Comparison of ENCODE assay signal across 8 cellular contexts in the genomic region with DNA sequence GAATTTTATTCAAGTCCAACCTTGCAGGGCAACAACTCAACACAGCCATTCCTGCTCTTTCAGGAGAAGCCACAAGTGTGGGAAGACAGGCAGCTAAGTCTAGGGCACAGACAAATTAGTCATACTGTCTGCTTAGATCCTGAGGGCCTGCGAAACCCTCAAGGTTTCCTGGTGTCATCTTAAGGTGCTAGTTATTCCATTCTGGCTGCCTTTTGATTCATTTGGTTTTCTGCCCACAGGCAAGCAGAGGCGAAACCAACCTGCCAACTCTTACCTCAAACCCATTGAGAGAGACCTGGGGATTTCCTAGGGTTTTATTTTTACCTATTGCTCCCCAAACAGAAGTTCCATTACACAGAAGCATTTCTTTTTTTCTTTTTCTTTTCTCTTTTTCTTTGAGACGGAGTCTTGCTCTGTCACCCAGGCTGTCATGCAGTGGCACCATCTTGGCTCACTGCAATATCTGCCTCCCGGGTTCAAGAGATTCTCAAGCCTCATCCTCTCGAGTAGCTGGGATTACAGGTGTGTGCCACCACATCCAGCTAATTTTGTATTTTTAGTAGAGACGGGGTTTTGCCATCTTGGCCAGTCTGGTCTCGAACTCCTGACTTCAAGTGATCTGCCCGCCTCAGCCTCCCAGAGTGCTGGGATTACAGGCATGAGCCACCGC.
A peak's percentile ranks its signal among the peaks of the same experiment; 100 is the strongest.
DNase-seq lines count a peak whose midpoint lies in the region; ATAC-seq, FAIRE-seq and TF ChIP-seq lines count a peak whose summit lies in the region.

No MANE protein-coding gene starts in this region.

- ATAC-seq in GM18868 (IDR thresholded peaks at IDR 0.05; ENCODE audit: unreplicated experiment): peak; percentile 76
- peak; percentile 62 for ATAC-seq in HG02943 (IDR thresholded peaks at IDR 0.05; ENCODE audit: low read depth, unreplicated experiment)
- peak; percentile 86 to 89 for ATAC-seq in activated CD4-positive, CD25-positive, alpha-beta regulatory T cell treated with anti-CD3 and anti-CD28 coated beads, Interleukin-2, amount 50 U/mL, for 24 hours

- DNase-seq in iris pigment epithelial cell (ENCODE audit: low read depth) (peak; percentile 92), NOMO-1 (lab: John Stamatoyannopoulos, UW; ENCODE audit: unreplicated experiment in 2 of 2) (no peak), H54 (ENCODE audit: insufficient read length, low spot score) (no peak), cerebellar nuclear complex (lab: John Stamatoyannopoulos, UW) (no peak), AML-193 (lab: John Stamatoyannopoulos, UW) (no peak)

- FAIRE-seq in H54 (lab: Jason Lieb, UNC): no peak

- no peak for TF ChIP-seq POLR2A in H54 (IDR thresholded peaks at IDR 0.05; ENCODE audit: low read depth, low read length)
